ENCODE assay signal across 8 cellular contexts in genomic region chr7:39733881-39734571, GRCh38.
A peak's percentile ranks its signal among the peaks of the same experiment; 100 is the strongest.
DNase-seq lines count a peak whose midpoint lies in the region; ATAC-seq and TF ChIP-seq lines count a peak whose summit lies in the region.

No MANE protein-coding gene starts in this region.

- TF ChIP-seq CTCF in 22Rv1 (IDR thresholded peaks at IDR 0.05) (no peak), breast epithelium (IDR thresholded peaks at IDR 0.05) (no peak), right lobe of liver (IDR thresholded peaks at IDR 0.05) (no peak), type B pancreatic cell (conservative IDR thresholded peaks at IDR 0.05) (no peak)

- peak overlapping the region; percentile 88 for H3K4me3 Mint-ChIP-seq in type B pancreatic cell

- intact Hi-C loops in breast epithelium (cut with DNase I; ENCODE audit: low total_unique reads) (no loop called here), right lobe of liver (cut with DNase I) (no loop called here)

- no peaks in the 10 kb centered on the region for H3K9me3 Mint-ChIP-seq in type B pancreatic cell

- H3K9me3 ChIP-seq in breast epithelium (no peaks in the 10 kb centered on the region), right lobe of liver (no peaks in the 10 kb centered on the region)

- peaks cover 5 to 8% of the 10 kb centered on the region in 2 donors for H3K4me1 ChIP-seq in breast epithelium
- H3K4me1 ChIP-seq in right lobe of liver, result peaks cover 0 to 11% (median 3%) of the 10 kb centered on the region in 4 donors

- peak overlapping the region; percentile 95 for H3K27ac Mint-ChIP-seq in type B pancreatic cell

- peaks cover 28% of the 10 kb centered on the region for H3K4me1 Mint-ChIP-seq in type B pancreatic cell (ENCODE audit: unreplicated experiment)

- H3K27me3 ChIP-seq in breast epithelium (no peaks in the 10 kb centered on the region), right lobe of liver (no peaks in the 10 kb centered on the region)

- H3K36me3 ChIP-seq in breast epithelium (no peaks in the 10 kb centered on the region), right lobe of liver (no peaks in the 10 kb centered on the region)

- DNase-seq in Daoy (ENCODE audit: low read depth) (peak; percentile 88), NCI-H82 treated with DMSO at 0.1 percent for 48 hours (lab: John Stamatoyannopoulos, UW; ENCODE audit: unreplicated experiment) (peak; percentile 4), breast epithelium (ENCODE audit: low spot score in 2 of 2) (no peak), right lobe of liver (no peak), type B pancreatic cell (ENCODE audit: extremely low spot score, unreplicated experiment) (no peak)

- H3K27ac ChIP-seq in 22Rv1 (peak overlapping the region; percentile 69), breast epithelium (peak overlapping the region; percentile 88 to 92), right lobe of liver (peak overlapping the region in 2 of 3 donors; percentile 3 to 39)

- TF ChIP-seq POLR2A in breast epithelium (IDR thresholded peaks at IDR 0.05) (no peak), right lobe of liver (IDR thresholded peaks at IDR 0.05) (no peak)

- peaks cover 7% of the 10 kb centered on the region for H3K27me3 Mint-ChIP-seq in type B pancreatic cell

- ATAC-seq in right lobe of liver, result no peak
- no peak for ATAC-seq in HG03565 (IDR thresholded peaks at IDR 0.05; ENCODE audit: unreplicated experiment)
- ATAC-seq in HG03097 (IDR thresholded peaks at IDR 0.05; ENCODE audit: low FRiP score, unreplicated experiment), result no peak

- 29% methylated on average over 7 of the region's 8 CpGs for WGBS in right lobe of liver (ENCODE audit: insufficient coverage, low coverage, low lambda C conversion rate, missing lambda C conversion rate)

- peaks cover 3% of the 10 kb centered on the region for H3K36me3 Mint-ChIP-seq in type B pancreatic cell

- H3K4me3 ChIP-seq in breast epithelium (peak overlapping the region; percentile 44 to 72 (median 71)), right lobe of liver (peak overlapping the region; percentile 19 to 67 (median 62))

Comparison
In these comparisons a context has a peak if more than half of its experiments do, and no peak if none do; other contexts are left out.
1. H3K27ac ChIP-seq: peak in every context shown above with its lines; median percentile 90 in breast epithelium; 69 in 22Rv1; 21 in right lobe of liver.
2. DNase-seq: peak in Daoy (single experiment) and NCI-H82 treated with DMSO at 0.1 percent for 48 hours (single experiment); none in breast epithelium (0 of 2), right lobe of liver (0 of 3) and type B pancreatic cell (single experiment).